Comparison of ENCODE assay signal across 16 cellular contexts in genomic region chr19:53909471-53910169, GRCh38. TPM values are rescaled to one million over a fixed set of nuclear protein-coding genes. Genes with fewer than 3 reads are reported as not detected.
DNase-seq lines count a peak whose midpoint lies in the region; ATAC-seq and TF ChIP-seq lines count a peak whose summit lies in the region.
"Had no signal": no experiment of that assay in that cellular context is flagged by ENCODE, and none has a peak within 500 bp of the region (broad histone marks: within the 10 kb centered on the region; RNA-seq: fewer than 3 reads in every experiment).

No MANE protein-coding gene starts in this region.

- TF ChIP-seq CTCF in AG10803 (conservative IDR thresholded peaks at IDR 0.05; ENCODE audit: low read length) = no peak
- no peak for TF ChIP-seq CTCF in Panc1 (IDR thresholded peaks at IDR 0.05)
- no peak for TF ChIP-seq CTCF in fibroblast of lung (conservative IDR thresholded peaks at IDR 0.05 in 1 of 2, IDR thresholded peaks at IDR 0.05 in 1 of 2; ENCODE audit: low read depth in 1 of 2, low read length in 2 of 2)
- TF ChIP-seq CTCF in neural crest cell (conservative IDR thresholded peaks at IDR 0.05) = no peak
- no peak for TF ChIP-seq CTCF in A673 (conservative IDR thresholded peaks at IDR 0.05; ENCODE audit: low read depth, low read length)

- no peaks in the 10 kb centered on the region for H4K20me1 ChIP-seq in fibroblast of lung (ENCODE audit: control insufficient read depth, extremely low read depth, insufficient read depth, low read length)

- H3K36me3 Mint-ChIP-seq in neural crest cell (ENCODE audit: low read depth) (no peaks in the 10 kb centered on the region), T-cell (no peaks in the 10 kb centered on the region)

- H3K9me3 ChIP-seq in Panc1 (ENCODE audit: control insufficient read depth, insufficient read depth, low read depth, low read length) = no peaks in the 10 kb centered on the region
- H3K9me3 ChIP-seq in fibroblast of lung (ENCODE audit: control insufficient read depth, insufficient read depth, low read depth, low read length) = no peaks in the 10 kb centered on the region
- no peaks in the 10 kb centered on the region for H3K9me3 ChIP-seq in A673 (ENCODE audit: low read depth, low read length, poor library complexity, severe bottlenecking)
- H3K9me3 ChIP-seq: testis had no signal

- POLR2A ChIA-PET in Panc1 (lab: Charles Lee) = no interaction called here
- POLR2A ChIA-PET in T-cell (lab: Charles Lee) = no interaction called here
- POLR2A ChIA-PET in A673 (lab: Charles Lee; ENCODE audit: low non-redundant PET) = no interaction called here

- no peak overlapping the region for H3K27ac ChIP-seq in Panc1 (ENCODE audit: low read length)
- H3K27ac ChIP-seq in fibroblast of lung (ENCODE audit: insufficient read depth, low read length) = no peak overlapping the region
- no peak overlapping the region for H3K27ac ChIP-seq in A673 (ENCODE audit: low read depth, low read length, poor library complexity, severe bottlenecking)
- H3K27ac ChIP-seq: testis had no signal

- H3K4me1 ChIP-seq in Panc1 (ENCODE audit: control insufficient read depth, insufficient read depth, low read length) (peaks cover 23% of the 10 kb centered on the region), fibroblast of lung (ENCODE audit: control insufficient read depth, extremely low read depth, insufficient read depth, low read length) (no peaks in the 10 kb centered on the region), A673 (ENCODE audit: insufficient read depth, low read length, poor library complexity, severe bottlenecking) (peaks cover 8% of the 10 kb centered on the region)

- H3K36me3 ChIP-seq in Panc1 (ENCODE audit: control insufficient read depth, insufficient read depth, low read length) = no peaks in the 10 kb centered on the region
- H3K36me3 ChIP-seq in fibroblast of lung (ENCODE audit: control insufficient read depth, insufficient read depth, low read length) = no peaks in the 10 kb centered on the region
- no peaks in the 10 kb centered on the region for H3K36me3 ChIP-seq in A673 (ENCODE audit: insufficient read depth, low read length, poor library complexity, severe bottlenecking)

- H3K9ac ChIP-seq in fibroblast of lung (ENCODE audit: insufficient read depth, low read length) = no peak overlapping the region

- H3K27me3 Mint-ChIP-seq in neural crest cell (ENCODE audit: low read depth) (peaks cover 74% of the 10 kb centered on the region), T-cell (peaks cover 81 to 82% of the 10 kb centered on the region in 2 donors)

- H3K9me3 Mint-ChIP-seq in neural crest cell (no peaks in the 10 kb centered on the region), T-cell (peaks cover 0 to 4% (median 0%) of the 10 kb centered on the region in 3 donors)
- H3K9me3 Mint-ChIP-seq: activated naive CD4-positive, alpha-beta T cell treated with anti-CD3 and anti-CD28 coated beads for 36 hours had no signal

- CTCF ChIA-PET in Panc1 (lab: Charles Lee) (no interaction called here), T-cell (lab: Charles Lee) (no interaction called here), A673 (lab: Charles Lee) (no interaction called here)

- H3K27me3 ChIP-seq in Panc1 (ENCODE audit: control insufficient read depth, insufficient read depth, low read length) (no peaks in the 10 kb centered on the region), fibroblast of lung (ENCODE audit: control insufficient read depth, insufficient read depth, low read length) (peaks cover 18% of the 10 kb centered on the region), A673 (replicated peaks; ENCODE audit: insufficient read depth, low read depth, low read length, poor library complexity) (peaks cover 52% of the 10 kb centered on the region)
- H3K27me3 ChIP-seq: testis had no signal

- ATAC-seq in Panc1 (no peak), T-cell (replicated peaks in 1 of 4) (no peak)
- no peak for ATAC-seq in activated CD4-positive, CD25-positive, alpha-beta regulatory T cell treated with anti-CD3 and anti-CD28 coated beads, Interleukin-2, amount 50 U/mL, for 24 hours
- ATAC-seq: left colon had no signal

- BruUV-seq in Panc1 (replicated peaks; lab: Mats Ljungman, UMichigan) (no TSS peak), A673 (replicated peaks; lab: Mats Ljungman, UMichigan) (no TSS peak)

- peak overlapping the region; percentile 35 for H3K4me2 ChIP-seq in fibroblast of lung (ENCODE audit: extremely low read depth, insufficient read depth, low read length)

- in situ Hi-C loops in Panc1 (cut with HindIII; ENCODE audit: low pct_unique_long_range_greater_than_20kb, low sequenced_read_pairs) = loop anchor here (10.0 to 25.0 kb wide), 2 partner anchors 65 to 128 kb away; no protein-coding TSS in a partner anchor

- peak overlapping the region; percentile 87 for H3K4me3 Mint-ChIP-seq in neural crest cell
- H3K4me3 Mint-ChIP-seq in T-cell = peak overlapping the region in 1 of 3 donors; percentile 16
- H3K4me3 Mint-ChIP-seq: activated naive CD4-positive, alpha-beta T cell treated with anti-CD3 and anti-CD28 coated beads for 36 hours had no signal

- DNase-seq in AG10803 (ENCODE audit: low read depth) = no peak
- no peak for DNase-seq in Panc1 (ENCODE audit: low read depth, low spot score)
- DNase-seq in fibroblast of lung (ENCODE audit: low read depth in 2 of 2) = no peak
- DNase-seq in neural crest cell (ENCODE audit: low read depth, low spot score) = no peak
- no peak for DNase-seq in T-cell
- DNase-seq in A673 (ENCODE audit: low spot score) = no peak
- DNase-seq in stimulated activated naive CD4-positive, alpha-beta T cell treated with Interleukin-2 at 50 U/mL for 16 hours (lab: John Stamatoyannopoulos, UW) = no peak
- DNase-seq: activated CD4-positive, alpha-beta T cell treated with anti-CD3 and anti-CD28 coated beads for 4 hours; activated naive CD4-positive, alpha-beta T cell treated with anti-CD3 and anti-CD28 coated beads for 36 hours; central memory CD4-positive, alpha-beta T cell; left colon; NCI-H774; testis had no signal

- H2AFZ ChIP-seq in fibroblast of lung (ENCODE audit: low read length) = no peak overlapping the region

- H3K27ac Mint-ChIP-seq in neural crest cell (ENCODE audit: unreplicated experiment) = no peak overlapping the region
- no peak overlapping the region for H3K27ac Mint-ChIP-seq in T-cell
- H3K27ac Mint-ChIP-seq: activated naive CD4-positive, alpha-beta T cell treated with anti-CD3 and anti-CD28 coated beads for 36 hours had no signal

- intact Hi-C loops in Panc1 (cut with micrococcal nuclease; ENCODE audit: unreplicated experiment) (loop anchor here (2.0 to 5.0 kb wide), 2 partner anchors 69 to 113 kb away; no protein-coding TSS in a partner anchor), A673 (cut with micrococcal nuclease; ENCODE audit: unreplicated experiment) (no loop called here)

- H3K79me2 ChIP-seq in fibroblast of lung (ENCODE audit: control insufficient read depth, insufficient read depth, low read length) = no peaks in the 10 kb centered on the region

- peaks cover 27% of the 10 kb centered on the region for H3K4me1 Mint-ChIP-seq in neural crest cell
- H3K4me1 Mint-ChIP-seq in T-cell = peaks cover 29 to 46% (median 39%) of the 10 kb centered on the region in 3 donors

- 0 out of 2 replicates have a peak overlapping the region, but pooled peaks have one; percentile 5 for H3K4me3 ChIP-seq in AG10803 (ENCODE audit: low read length)
- peak overlapping the region; percentile 39 to 56 for H3K4me3 ChIP-seq in Panc1 (ENCODE audit: low read depth in 2 of 2, low read length in 2 of 2)
- H3K4me3 ChIP-seq in fibroblast of lung (replicated peaks in 1 of 4; ENCODE audit: control extremely low read depth in 1 of 4, insufficient read depth in 1 of 4, low read depth in 3 of 4, low read length in 4 of 4) = peak overlapping the region in 3 of 4 experiments; percentile 6 to 32 (median 23)
- H3K4me3 ChIP-seq in A673 (ENCODE audit: low read depth, low read length, poor library complexity, severe bottlenecking) = no peak overlapping the region
- H3K4me3 ChIP-seq: testis had no signal

RNA-seq across cellular contexts. Expression of gene CACNG7, which starts 0.5 kb away (rescaled TPM):
- total RNA-seq in Panc1 (2021; ENCODE audit: unreplicated experiment) (7.7 TPM), fibroblast of lung (0.17 and 0.26 TPM in 2 replicates), neural crest cell (25.3 and 26.4 TPM in 2 replicates), T-cell (not detected), A673 (2021) (not detected in 2 replicates)
- 50.5 TPM for polyA plus RNA-seq in Panc1 (2012; ENCODE audit: insufficient read length)
- polyA plus RNA-seq in fibroblast of lung = 0.68 and 3.2 TPM in 2 replicates
- polyA plus RNA-seq in fibroblast of lung (2012) = 0.56 and 2.8 TPM in 2 replicates
- 0.27 and 6.6 TPM in 2 replicates for polyA minus RNA-seq in fibroblast of lung (ENCODE audit: low replicate concordance)
- total RNA-seq: activated naive CD4-positive, alpha-beta T cell treated with anti-CD3 and anti-CD28 coated beads for 36 hours; left colon; T-helper 2 cell treated with Interferon-gamma antibody and Interleukin-4, amounts not matched to agents 100 ng/mL and 5 ng/mL, for 36 hours had no signal

RNA-seq across cellular contexts. Expression of gene PRKCG, which starts 27.6 kb away (rescaled TPM):
- total RNA-seq in Panc1 (2021; ENCODE audit: unreplicated experiment) = 2.5 TPM
- 4.2 TPM for polyA plus RNA-seq in Panc1 (2012; ENCODE audit: insufficient read length)
- total RNA-seq in fibroblast of lung = not detected in 2 replicates
- not detected in 2 replicates for polyA plus RNA-seq in fibroblast of lung
- polyA plus RNA-seq in fibroblast of lung (2012) = not detected in 2 replicates
- 0.11 TPM in 1 of 2 replicates, not detected in the other for polyA minus RNA-seq in fibroblast of lung (ENCODE audit: low replicate concordance)
- total RNA-seq in neural crest cell = 0.55 and 0.65 TPM in 2 replicates
- total RNA-seq in T-cell = 1 to 10 TPM in 1 of 5 donors, under 1 TPM in 2, not detected in 2; 0.15 to 2.4 (median 0.32) TPM
- 0.57 and 0.84 TPM in 2 replicates for total RNA-seq in A673 (2021)
- total RNA-seq: activated naive CD4-positive, alpha-beta T cell treated with anti-CD3 and anti-CD28 coated beads for 36 hours; pulmonary artery endothelial cell; T-helper 2 cell treated with Interferon-gamma antibody and Interleukin-4, amounts not matched to agents 100 ng/mL and 5 ng/mL, for 36 hours had no signal

RNA-seq across cellular contexts. Expression of gene MYADM, which starts 41.9 kb away (rescaled TPM):
- total RNA-seq in Panc1 (2021; ENCODE audit: unreplicated experiment) (469 TPM), fibroblast of lung (3.1 and 9.1 TPM in 2 replicates), neural crest cell (15.0 and 19.1 TPM in 2 replicates), T-cell (100 to 1,000 TPM in 2 of 5 donors, 10 to 100 TPM in 3; 49.9 to 335 (median 70.9) TPM), A673 (2021) (51.3 and 53.2 TPM in 2 replicates)
- polyA plus RNA-seq in Panc1 (2012; ENCODE audit: insufficient read length) = 387 TPM
- polyA plus RNA-seq in fibroblast of lung = 46.0 and 51.5 TPM in 2 replicates
- polyA plus RNA-seq in fibroblast of lung (2012) = 138 and 198 TPM in 2 replicates
- polyA minus RNA-seq in fibroblast of lung (ENCODE audit: low replicate concordance) = 301 and 407 TPM in 2 replicates

RNA-seq across cellular contexts. Expression of gene CACNG8, which starts 53.1 kb away (rescaled TPM):
- total RNA-seq in Panc1 (2021; ENCODE audit: unreplicated experiment) (17.7 TPM), fibroblast of lung (under 0.01 TPM in 1 of 2 replicates, not detected in the other), neural crest cell (0.23 and 0.33 TPM in 2 replicates), T-cell (under 1 TPM in 1 of 5 donors, not detected in 4; 0.03 TPM), A673 (2021) (1.3 TPM in 2 replicates)
- 16.0 TPM for polyA plus RNA-seq in Panc1 (2012; ENCODE audit: insufficient read length)
- polyA plus RNA-seq in fibroblast of lung = 0.01 TPM in 2 replicates
- polyA plus RNA-seq in fibroblast of lung (2012) = 0.09 and 0.16 TPM in 2 replicates
- polyA minus RNA-seq in fibroblast of lung (ENCODE audit: low replicate concordance) = not detected in 2 replicates
- total RNA-seq: activated naive CD4-positive, alpha-beta T cell treated with anti-CD3 and anti-CD28 coated beads for 36 hours; T-helper 2 cell treated with Interferon-gamma antibody and Interleukin-4, amounts not matched to agents 100 ng/mL and 5 ng/mL, for 36 hours had no signal
